17 cellular contexts compared by ENCODE assay signal in the genomic region with DNA sequence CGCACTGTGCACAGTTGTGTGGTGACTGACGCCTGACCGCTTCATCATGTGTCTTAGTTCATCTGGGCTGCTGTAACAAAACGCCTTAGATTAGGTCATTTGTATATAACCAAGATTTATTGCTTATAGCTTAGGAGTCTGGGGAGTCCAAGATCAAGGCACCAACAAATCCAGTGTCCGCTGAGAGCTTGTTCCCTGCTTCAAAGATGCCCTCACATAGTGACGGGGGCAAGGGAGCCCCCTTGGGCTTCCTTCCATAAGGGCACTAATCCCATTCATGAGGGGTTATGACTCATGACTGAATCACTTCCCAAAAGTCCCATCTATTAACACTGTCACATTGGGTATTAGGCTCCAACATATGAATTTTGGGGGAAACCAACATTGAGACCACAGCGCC. TPM values are rescaled to one million over a fixed set of nuclear protein-coding genes. Genes with fewer than 3 reads are reported as not detected.
A peak's percentile ranks its signal among the peaks of the same experiment; 100 is the strongest.
DNase-seq lines count a peak whose midpoint lies in the region; ATAC-seq and TF ChIP-seq lines count a peak whose summit lies in the region.
"Had no signal": no experiment of that assay in that cellular context is flagged by ENCODE, and none has a peak within 500 bp of the region (broad histone marks: within the 10 kb centered on the region; RNA-seq: fewer than 3 reads in every experiment).

No MANE protein-coding gene starts in this region.

- H3K4me1 ChIP-seq in A673 (ENCODE audit: insufficient read depth, low read length, poor library complexity, severe bottlenecking) (no peaks in the 10 kb centered on the region), GM23248 (ENCODE audit: insufficient read depth) (peaks cover 25% of the 10 kb centered on the region), SJSA1 (replicated peaks) (peaks cover 45% of the 10 kb centered on the region), foreskin keratinocyte (peaks cover 32% of the 10 kb centered on the region)

- H3K36me3 ChIP-seq in A673 (ENCODE audit: insufficient read depth, low read length, poor library complexity, severe bottlenecking) (no peaks in the 10 kb centered on the region), GM23248 (ENCODE audit: low read depth) (no peaks in the 10 kb centered on the region), SJSA1 (0 out of 2 replicates have a peak, but pooled peaks cover 4% of the 10 kb centered on the region)

- H3K4me3 ChIP-seq in A673 (ENCODE audit: low read depth, low read length, poor library complexity, severe bottlenecking) (no peak overlapping the region), GM23248 (no peak overlapping the region), SJSA1 (no peak overlapping the region)
- H3K4me3 ChIP-seq: SK-N-MC had no signal

- intact Hi-C loops in A673 (cut with micrococcal nuclease; ENCODE audit: unreplicated experiment) = no loop called here
- intact Hi-C loops in activated T-helper 1 cell treated with anti-CD3 and anti-CD28 coated beads, Interleukin-12 subunit alpha, Interleukin-12 subunit beta, Interleukin-2, Interleukin-4 antibody, amounts not matched to agents 30 ng/mL and 10 ng/mL and 1 ng/mL, durations not matched to agents 14 hours and 24 hours and 36 hours (cut with micrococcal nuclease) = no loop called here

- no peak overlapping the region for H3K27ac Mint-ChIP-seq in activated T-helper 1 cell treated with anti-CD3 and anti-CD28 coated beads, Interleukin-12 subunit alpha, Interleukin-12 subunit beta, Interleukin-2, Interleukin-4 antibody, amounts not matched to agents 30 ng/mL and 10 ng/mL and 1 ng/mL, durations not matched to agents 14 hours and 24 hours and 36 hours
- H3K27ac Mint-ChIP-seq: T-helper 1 cell treated with Interleukin-12 subunit alpha and Interleukin-12 subunit beta and Interleukin-4 antibody, amounts not matched to agents 30 μg/mL and 1 μg/mL, for 36 hours had no signal

- peaks cover 38% of the 10 kb centered on the region for H3F3A ChIP-seq in GM23248 (ENCODE audit: insufficient read depth)

- no peak overlapping the region for H3K4me2 ChIP-seq in GM23248 (ENCODE audit: unreplicated experiment)

- H3K9me3 Mint-ChIP-seq in activated T-helper 1 cell treated with anti-CD3 and anti-CD28 coated beads, Interleukin-12 subunit alpha, Interleukin-12 subunit beta, Interleukin-2, Interleukin-4 antibody, amounts not matched to agents 30 ng/mL and 10 ng/mL and 1 ng/mL, durations not matched to agents 14 hours and 24 hours and 36 hours = no peaks in the 10 kb centered on the region
- H3K9me3 Mint-ChIP-seq: T-helper 1 cell treated with Interleukin-12 subunit alpha and Interleukin-12 subunit beta and Interleukin-4 antibody, amounts not matched to agents 30 μg/mL and 1 μg/mL, for 36 hours had no signal

- H3K27ac ChIP-seq in A673 (ENCODE audit: low read depth, low read length, poor library complexity, severe bottlenecking) (no peak overlapping the region), GM23248 (no peak overlapping the region), SJSA1 (peak overlapping the region; percentile 100), foreskin keratinocyte (peak overlapping the region; percentile 93), caudate nucleus (ENCODE audit: low read depth, low read length) (no peak overlapping the region)
- H3K27ac ChIP-seq: SK-N-MC had no signal

- POLR2A ChIA-PET in A673 (lab: Charles Lee; ENCODE audit: low non-redundant PET) = interaction anchor here (0.5 kb wide), 1 partner anchor 30 kb away, joined by 3 read pairs; no protein-coding TSS in a partner anchor

- no peaks in the 10 kb centered on the region for H3K9me2 ChIP-seq in GM23248 (ENCODE audit: insufficient read depth)

- H3K4me3 Mint-ChIP-seq in activated T-helper 1 cell treated with anti-CD3 and anti-CD28 coated beads, Interleukin-12 subunit alpha, Interleukin-12 subunit beta, Interleukin-2, Interleukin-4 antibody, amounts not matched to agents 30 ng/mL and 10 ng/mL and 1 ng/mL, durations not matched to agents 14 hours and 24 hours and 36 hours = no peak overlapping the region
- H3K4me3 Mint-ChIP-seq: T-helper 1 cell treated with Interleukin-12 subunit alpha and Interleukin-12 subunit beta and Interleukin-4 antibody, amounts not matched to agents 30 μg/mL and 1 μg/mL, for 36 hours had no signal

- no peaks in the 10 kb centered on the region for H3K27me3 Mint-ChIP-seq in activated T-helper 1 cell treated with anti-CD3 and anti-CD28 coated beads, Interleukin-12 subunit alpha, Interleukin-12 subunit beta, Interleukin-2, Interleukin-4 antibody, amounts not matched to agents 30 ng/mL and 10 ng/mL and 1 ng/mL, durations not matched to agents 14 hours and 24 hours and 36 hours (ENCODE audit: insufficient read depth)

- no peak for ATAC-seq in foreskin keratinocyte
- no peak for ATAC-seq in GM21529 (IDR thresholded peaks at IDR 0.05; ENCODE audit: unreplicated experiment)

- in situ Hi-C loops in GM23248 (cut with MboI) = no loop called here

- H2AFZ ChIP-seq in GM23248 = no peak overlapping the region

- no peak for TF ChIP-seq CTCF in A673 (conservative IDR thresholded peaks at IDR 0.05; ENCODE audit: low read depth, low read length)
- no peak for TF ChIP-seq CTCF in foreskin keratinocyte (conservative IDR thresholded peaks at IDR 0.05)

- no TSS peak for BruUV-seq in A673 (replicated peaks; lab: Mats Ljungman, UMichigan)

- DNase-seq in A673 (ENCODE audit: low spot score) (peak; percentile 47), GM23248 (peak; percentile 18), SJSA1 (ENCODE audit: low read depth in 1 of 2, low spot score in 2 of 2) (peak in 1 of 2 experiments; percentile 50), foreskin keratinocyte (peak in 1 of 2 donors; percentile 34), OCI-M1 (lab: John Stamatoyannopoulos, UW) (no peak), caudate nucleus (lab: John Stamatoyannopoulos, UW) (no peak)
- DNase-seq in activated T-helper 1 cell treated with anti-CD3 and anti-CD28 coated beads, Interleukin-12 subunit alpha, Interleukin-12 subunit beta, Interleukin-2, Interleukin-4 antibody, amounts not matched to agents 30 ng/mL and 10 ng/mL and 1 ng/mL, durations not matched to agents 14 hours and 24 hours and 36 hours (ENCODE audit: low spot score) = no peak
- DNase-seq: COR-L47, GF-D8, Kasumi-1, NCI-H1417 treated with DMSO at 0.1 percent for 48 hours, NCI-H2029, NCI-H2171, NCI-H748 treated with DMSO at 0.1 percent for 48 hours had no signal

- no peaks in the 10 kb centered on the region for H3K79me2 ChIP-seq in GM23248 (ENCODE audit: insufficient read depth)

- H3K27me3 ChIP-seq in A673 (replicated peaks; ENCODE audit: insufficient read depth, low read depth, low read length, poor library complexity) (no peaks in the 10 kb centered on the region), GM23248 (replicated peaks; ENCODE audit: insufficient read depth) (no peaks in the 10 kb centered on the region), SJSA1 (replicated peaks) (no peaks in the 10 kb centered on the region), foreskin keratinocyte (no peaks in the 10 kb centered on the region)

- CTCF ChIA-PET in A673 (lab: Charles Lee) = no interaction called here

- H3K4me1 Mint-ChIP-seq in activated T-helper 1 cell treated with anti-CD3 and anti-CD28 coated beads, Interleukin-12 subunit alpha, Interleukin-12 subunit beta, Interleukin-2, Interleukin-4 antibody, amounts not matched to agents 30 ng/mL and 10 ng/mL and 1 ng/mL, durations not matched to agents 14 hours and 24 hours and 36 hours (ENCODE audit: low read depth) = no peaks in the 10 kb centered on the region

- 94 to 95% methylated on average over 7 of the region's 7 CpGs for WGBS in GM23248 (ENCODE audit: low coverage in 1 of 2, low lambda C conversion rate in 2 of 2, missing lambda C conversion rate in 2 of 2), 2 experiments

- H3K36me3 Mint-ChIP-seq in activated T-helper 1 cell treated with anti-CD3 and anti-CD28 coated beads, Interleukin-12 subunit alpha, Interleukin-12 subunit beta, Interleukin-2, Interleukin-4 antibody, amounts not matched to agents 30 ng/mL and 10 ng/mL and 1 ng/mL, durations not matched to agents 14 hours and 24 hours and 36 hours (ENCODE audit: low read depth) = no peaks in the 10 kb centered on the region

- no peaks in the 10 kb centered on the region for H3K9me3 ChIP-seq in A673 (ENCODE audit: low read depth, low read length, poor library complexity, severe bottlenecking)
- no peaks in the 10 kb centered on the region for H3K9me3 ChIP-seq in GM23248 (ENCODE audit: low read depth)
- peaks cover 14% of the 10 kb centered on the region for H3K9me3 ChIP-seq in SJSA1 (replicated peaks)

- H4K20me1 ChIP-seq in GM23248 (ENCODE audit: insufficient read depth) = no peaks in the 10 kb centered on the region

- no peak overlapping the region for H3K9ac ChIP-seq in GM23248

RNA-seq across cellular contexts. Expression of a gene that starts 34.6 kb away (rescaled TPM):
- total RNA-seq in A673 (2021) (0.33 and 0.56 TPM in 2 replicates), foreskin keratinocyte (1.4 and 2.3 TPM in 2 replicates)
- 1.2 TPM in 1 of 2 replicates, not detected in the other for total RNA-seq in GM23248 (2014; rRNA removed; shearing (Covaris generic))
- polyA plus RNA-seq in GM23248 (2016; fragmentation: Nextera tagmentation; extraction: Ambion mirVana) (0.37 and 0.43 TPM in 2 replicates), foreskin keratinocyte (0.58 and 0.63 TPM in 2 replicates)
- total RNA-seq in SJSA1 (2014; rRNA removed; shearing (Covaris generic)) = not detected in 2 replicates
- total RNA-seq in activated T-helper 1 cell treated with anti-CD3 and anti-CD28 coated beads, Interleukin-12 subunit alpha, Interleukin-12 subunit beta, Interleukin-2, Interleukin-4 antibody, amounts not matched to agents 30 ng/mL and 10 ng/mL and 1 ng/mL, durations not matched to agents 14 hours and 24 hours and 36 hours = not detected in 2 replicates

Comparison
In these comparisons a context has a peak if more than half of its experiments do, and no peak if none do; other contexts are left out.
1. DNase-seq: peak in A673 (single experiment) and GM23248 (single experiment); none in OCI-M1 (single experiment), caudate nucleus (0 of 61) and activated T-helper 1 cell treated with anti-CD3 and anti-CD28 coated beads, Interleukin-12 subunit alpha, Interleukin-12 subunit beta, Interleukin-2, Interleukin-4 antibody, amounts not matched to agents 30 ng/mL and 10 ng/mL and 1 ng/mL, durations not matched to agents 14 hours and 24 hours and 36 hours (single experiment).
2. H3K27ac ChIP-seq: peak in SJSA1 (single experiment) and foreskin keratinocyte (single experiment); none in A673 (single experiment), GM23248 (single experiment) and caudate nucleus (single experiment).